ENCODE assay signal across 14 cellular contexts in the genomic region with DNA sequence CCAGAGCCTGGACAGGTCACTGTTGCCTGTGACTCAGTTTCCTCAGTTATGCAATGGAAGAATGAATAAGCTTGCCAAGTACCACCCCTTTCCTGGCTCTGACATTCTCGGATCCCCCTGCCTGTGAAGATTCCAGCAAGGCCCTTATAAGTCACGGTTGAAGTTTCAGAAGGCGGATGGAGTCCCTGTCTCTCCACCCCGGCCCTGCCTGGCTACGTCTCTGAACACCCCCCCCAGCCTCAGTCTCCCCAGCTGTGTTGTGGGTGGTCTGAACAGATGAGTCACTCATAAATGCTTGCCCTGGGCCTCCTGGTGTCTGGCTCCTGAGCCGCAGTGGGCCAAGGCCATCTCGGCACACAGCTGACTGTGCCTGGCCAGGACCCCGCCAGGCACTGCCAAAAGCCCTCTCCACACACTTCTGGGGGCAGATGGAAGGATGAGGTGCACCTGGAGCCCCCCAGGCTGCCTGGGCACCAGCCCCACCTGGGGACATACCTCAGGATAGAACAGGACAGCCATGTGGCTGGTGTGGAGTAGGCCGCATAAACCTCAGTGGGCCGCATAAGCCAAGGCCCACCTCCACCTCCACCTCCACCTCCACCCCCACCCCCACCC. TPM values are rescaled to one million over a fixed set of nuclear protein-coding genes. Genes with fewer than 3 reads are reported as not detected.
A peak's percentile ranks its signal among the peaks of the same experiment; 100 is the strongest.
DNase-seq lines count a peak whose midpoint lies in the region; ATAC-seq and TF ChIP-seq lines count a peak whose summit lies in the region.
"Had no signal": no experiment of that assay in that cellular context is flagged by ENCODE, and none has a peak within 500 bp of the region (broad histone marks: within the 10 kb centered on the region; RNA-seq: fewer than 3 reads in every experiment).

No MANE protein-coding gene starts in this region.

- ATAC-seq in HG03460 (IDR thresholded peaks at IDR 0.05; ENCODE audit: unreplicated experiment), result no peak

- H3K4me1 ChIP-seq in right atrium auricular region (peaks cover 0 to 49% of the 10 kb centered on the region in 2 donors), skeletal muscle tissue (ENCODE audit: control insufficient read depth in 3 of 3, insufficient read depth in 3 of 3, low read length in 3 of 3) (peaks cover 10 to 34% (median 24%) of the 10 kb centered on the region in 3 donors)

- H3K4me3 ChIP-seq in AG10803 (ENCODE audit: low read length) (no peak overlapping the region), SK-N-MC (no peak overlapping the region), right atrium auricular region (no peak overlapping the region), skeletal muscle tissue (ENCODE audit: low read length in 3 of 3) (no peak overlapping the region)
- H3K4me3 ChIP-seq: MG63 had no signal

- H3K9me3 ChIP-seq in SK-N-MC (ENCODE audit: low read depth, low read length) (no peaks in the 10 kb centered on the region), right atrium auricular region (no peaks in the 10 kb centered on the region), skeletal muscle tissue (ENCODE audit: control insufficient read depth in 3 of 3, low read length in 3 of 3) (no peaks in the 10 kb centered on the region)
- H3K9me3 ChIP-seq: MG63 had no signal

- H3K27ac ChIP-seq in SK-N-MC (peak overlapping the region; percentile 59; the same call in 1 of the 2 replicates), right atrium auricular region (peak overlapping the region; percentile 46 to 59), skeletal muscle tissue (ENCODE audit: low read depth, low read length) (peak overlapping the region; percentile 33)

- H3K27me3 ChIP-seq in right atrium auricular region (no peaks in the 10 kb centered on the region), skeletal muscle tissue (ENCODE audit: control insufficient read depth in 3 of 3, insufficient read depth in 3 of 3, low read length in 3 of 3) (no peaks in the 10 kb centered on the region)
- H3K27me3 ChIP-seq: MG63 had no signal

- no peaks in the 10 kb centered on the region; the same call in 1 of the 2 replicates for H3K36me3 ChIP-seq in SK-N-MC (ENCODE audit: insufficient read depth, low read length)
- H3K36me3 ChIP-seq in right atrium auricular region, result peaks cover 10% of the 10 kb centered on the region
- H3K36me3 ChIP-seq in skeletal muscle tissue (ENCODE audit: control insufficient read depth in 3 of 3, insufficient read depth in 3 of 3, low read length in 3 of 3), result peaks cover 7 to 12% (median 10%) of the 10 kb centered on the region in 3 donors

- TF ChIP-seq CTCF in AG10803 (conservative IDR thresholded peaks at IDR 0.05; ENCODE audit: low read length) (no peak), right atrium auricular region (IDR thresholded peaks at IDR 0.05) (no peak)

- DNase-seq in AG10803 (ENCODE audit: low read depth) (peak; percentile 58), SK-N-MC (ENCODE audit: low read depth, low spot score) (no peak), right atrium auricular region (ENCODE audit: low spot score) (no peak), Ammon's horn (ENCODE audit: low spot score) (no peak), ureter (ENCODE audit: low spot score) (no peak)
- DNase-seq in activated CD4-positive, alpha-beta T cell treated with anti-CD3 and anti-CD28 coated beads for 4 hours, result no peak
- DNase-seq: activated B cell treated with CpG ODN at 0.5 μM for 24 hours; activated CD8-positive, alpha-beta memory T cell treated with anti-CD3 and anti-CD28 coated beads, Interleukin-2, amount 50 U/mL, for 48 hours; activated naive CD8-positive, alpha-beta T cell treated with anti-CD3 and anti-CD28 coated beads, Interleukin-2, amount 10 ng/mL, durations not matched to agents 7 days and 5 days; GDM1; nucleus accumbens had no signal

- peak overlapping the region; percentile 11 for H3K9ac ChIP-seq in SK-N-MC (ENCODE audit: insufficient read length)
- H3K9ac ChIP-seq in skeletal muscle tissue (ENCODE audit: low read depth in 1 of 3, low read length in 3 of 3), result peak overlapping the region in 2 of 3 donors; percentile 20 to 45

RNA-seq across cellular contexts. Expression of a gene that starts 15.4 kb away (rescaled TPM):
- total RNA-seq in right atrium auricular region (10 to 100 TPM; 17.9 to 39.0 TPM), skeletal muscle tissue (13.0 TPM), ureter (13.4 TPM)

RNA-seq across cellular contexts. Expression of a gene that starts 29.3 kb away (rescaled TPM):
- total RNA-seq in right atrium auricular region, result 10 to 100 TPM; 10.3 TPM
- 14.6 TPM for total RNA-seq in skeletal muscle tissue
- 43.8 TPM for total RNA-seq in ureter

RNA-seq across cellular contexts. Expression of a gene that starts 35.9 kb away (rescaled TPM):
- total RNA-seq in right atrium auricular region, result 10 to 100 TPM; 54.6 to 85.7 TPM
- 32.9 TPM for total RNA-seq in skeletal muscle tissue
- total RNA-seq in ureter, result 58.6 TPM

RNA-seq across cellular contexts. Expression of a gene that starts 38.6 kb away (rescaled TPM):
- total RNA-seq in right atrium auricular region (10 to 100 TPM; 47.6 to 50.5 TPM), skeletal muscle tissue (35.5 TPM), ureter (73.1 TPM)
